Comparison of ENCODE assay signal across 8 cellular contexts in the genomic region with DNA sequence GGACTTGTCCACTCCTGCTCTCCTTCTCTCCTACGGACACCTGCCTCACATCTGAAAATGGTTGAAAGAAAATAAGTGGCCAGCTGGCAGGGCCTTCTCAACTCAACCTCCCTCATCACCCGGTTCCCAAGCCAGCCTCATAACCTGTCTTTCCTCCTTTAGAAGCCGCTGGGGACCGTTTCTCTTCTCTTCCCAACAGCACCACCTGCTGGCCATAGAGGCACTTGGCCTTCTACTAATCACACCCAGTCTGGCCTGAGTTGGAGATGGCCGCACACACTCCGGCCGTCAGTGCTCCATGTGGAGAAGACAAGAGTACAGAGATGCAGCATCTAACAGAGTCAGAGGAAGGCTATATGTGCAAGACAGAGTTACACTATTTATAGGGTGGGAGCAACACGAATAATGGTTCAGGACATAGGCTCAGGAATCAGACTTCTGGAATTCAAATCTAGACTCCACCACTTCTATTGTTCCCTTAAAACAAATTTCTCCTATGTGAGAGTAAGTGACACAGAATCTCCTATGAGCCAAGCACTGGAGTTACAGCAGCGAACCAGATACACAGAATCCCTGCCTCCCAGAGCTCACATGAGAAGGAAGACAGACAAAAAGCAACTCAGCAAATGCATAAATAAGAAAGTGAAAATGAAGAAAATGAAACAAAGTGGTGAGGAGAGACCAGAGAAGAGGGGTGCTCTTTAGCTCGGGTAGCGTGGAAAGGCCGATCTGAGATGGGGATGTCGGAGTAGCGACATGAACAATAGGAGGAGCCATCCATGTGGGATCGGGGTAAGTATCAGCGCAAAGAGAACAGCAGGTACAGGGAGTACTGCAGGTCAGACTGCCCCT. TPM values are rescaled to one million over a fixed set of nuclear protein-coding genes. Genes with fewer than 3 reads are reported as not detected.
DNase-seq lines count a peak whose midpoint lies in the region; ATAC-seq, FAIRE-seq and TF ChIP-seq lines count a peak whose summit lies in the region.
"Not testable (repeated sequence)": the region's sequence is repeated elsewhere in the genome, so short reads cannot be mapped to it uniquely, and the experiment has no call there.

No MANE protein-coding gene starts in this region.

- not testable (repeated sequence) for BruUV-seq in endothelial cell of umbilical vein (replicated peaks; lab: Mats Ljungman, UMichigan)

- dilution Hi-C loops in endothelial cell of umbilical vein (cut with MboI; ENCODE audit: extremely low pct_ligation_motif_present, low sequenced_read_pairs) = not testable (repeated sequence)

- H3K36me3 ChIP-seq in CD8-positive, alpha-beta memory T cell (ENCODE audit: insufficient read depth, low read length); KMS-11 (ENCODE audit: insufficient read depth); OCI-LY3 (replicated peaks; ENCODE audit: low read depth, low read length); endothelial cell of umbilical vein (ENCODE audit: control insufficient read depth in 2 of 2, extremely low read depth in 1 of 2, insufficient read depth in 2 of 2, low read length in 2 of 2); mesendoderm (ENCODE audit: control insufficient read depth, insufficient read depth, low read length): not testable (repeated sequence)

- not testable (repeated sequence) for H3K27ac Mint-ChIP-seq in CD8-positive, alpha-beta memory T cell

- H3K23ac ChIP-seq in mesendoderm (ENCODE audit: low read length) = not testable (repeated sequence)

- H3K27me3 ChIP-seq in CD8-positive, alpha-beta memory T cell (ENCODE audit: insufficient read depth, low read length, poor library complexity, severe bottlenecking); KMS-11 (ENCODE audit: insufficient read depth, low read depth); endothelial cell of umbilical vein (ENCODE audit: control insufficient read depth in 2 of 2, insufficient read depth in 2 of 2, low read length in 2 of 2); mesendoderm (ENCODE audit: insufficient read depth, low read length, poor library complexity): not testable (repeated sequence)
- H3K27me3 ChIP-seq in OCI-LY3 (ENCODE audit: low read depth, low read length) = peaks cover 78% of the 10 kb centered on the region

- not testable (repeated sequence) for TF ChIP-seq POLR2A in endothelial cell of umbilical vein (IDR thresholded peaks at IDR 0.05; ENCODE audit: low read depth, low read length)

- peak; percentile 96 for FAIRE-seq in endothelial cell of umbilical vein (lab: Jason Lieb, UNC)

- H2BK5ac ChIP-seq in mesendoderm (ENCODE audit: low read length) = not testable (repeated sequence)

- H4K8ac ChIP-seq in mesendoderm (ENCODE audit: low read depth, low read length) = not testable (repeated sequence)

- not testable (repeated sequence) for H3K79me1 ChIP-seq in mesendoderm (ENCODE audit: low read length)

- H3K27me3 Mint-ChIP-seq in CD8-positive, alpha-beta memory T cell = peaks cover 15 to 44% of the 10 kb centered on the region in 2 donors

- not testable (repeated sequence) for H3K79me2 ChIP-seq in KMS-11 (ENCODE audit: insufficient read depth, low read depth); OCI-LY3 (ENCODE audit: low read length); endothelial cell of umbilical vein (ENCODE audit: control insufficient read depth, insufficient read depth, low read length); mesendoderm (ENCODE audit: control insufficient read depth, insufficient read depth, low read length)

- no CpG with 5 or more reads among the region's 16 CpGs for WGBS in mesendoderm (ENCODE audit: extremely low coverage, insufficient coverage, low lambda C conversion rate)

- H3K9me3 ChIP-seq in CD8-positive, alpha-beta memory T cell (ENCODE audit: low read length); OCI-LY3 (ENCODE audit: insufficient read depth, low read length); endothelial cell of umbilical vein (replicated peaks; ENCODE audit: control insufficient read depth, insufficient read depth, low read length): not testable (repeated sequence)

- not testable (repeated sequence) for H3K18ac ChIP-seq in mesendoderm (ENCODE audit: low read length)

- not testable (repeated sequence) for H2BK15ac ChIP-seq in mesendoderm (replicated peaks; ENCODE audit: low read depth)

- peak overlapping the region; percentile 29; the same call in 1 of the 2 replicates for H3K9ac ChIP-seq in KMS-11
- not testable (repeated sequence) for H3K9ac ChIP-seq in OCI-LY3 (ENCODE audit: low read length); endothelial cell of umbilical vein (replicated peaks; ENCODE audit: extremely low read depth, insufficient read depth, low read length); mesendoderm (ENCODE audit: low read length)

- peak in 4 of 5 donors; percentile 9 to 29 (median 18) for DNase-seq in CD8-positive, alpha-beta memory T cell
- DNase-seq in activated CD8-positive, alpha-beta memory T cell treated with anti-CD3 and anti-CD28 coated beads, Interleukin-2, amount 50 U/mL, for 24 hours (ENCODE audit: extremely low read depth) = peak; percentile 12
- DNase-seq in endothelial cell of umbilical vein (ENCODE audit: low read depth, low spot score) = peak; percentile 48
- peak; percentile 71 for DNase-seq in mesendoderm
- peak; percentile 3 for DNase-seq in stimulated activated CD8-positive, alpha-beta memory T cell treated with anti-CD3 and anti-CD28 coated beads, Interleukin-12 subunit alpha, Interleukin-12 subunit beta, amount 100 ng/mL, for 4 hours (ENCODE audit: low read depth)

- H2AFZ ChIP-seq in KMS-11 (ENCODE audit: low read depth) = peak overlapping the region; percentile 83
- H2AFZ ChIP-seq in OCI-LY3 (ENCODE audit: low read depth, low read length); endothelial cell of umbilical vein (ENCODE audit: low read depth, low read length): not testable (repeated sequence)

- H3K56ac ChIP-seq in mesendoderm (ENCODE audit: low read length) = not testable (repeated sequence)

- intact Hi-C loops in endothelial cell of umbilical vein (cut with micrococcal nuclease) = loop anchor here (1.0 kb wide), 2 partner anchors 353 to 569 kb away; no protein-coding TSS in a partner anchor

- H2AK5ac ChIP-seq in mesendoderm (ENCODE audit: low read length) = not testable (repeated sequence)

- TF ChIP-seq CTCF in KMS-11 (conservative IDR thresholded peaks at IDR 0.05; ENCODE audit: low read depth, low read length) (peak; percentile 99), OCI-LY3 (IDR thresholded peaks at IDR 0.05; ENCODE audit: low read depth, low read length) (peak; percentile 64), endothelial cell of umbilical vein (IDR thresholded peaks at IDR 0.05; ENCODE audit: extremely low read depth in 1 of 2, insufficient read depth in 1 of 2, low read depth in 1 of 2, low read length in 2 of 2) (peak; percentile 51 to 62)

- not testable (repeated sequence) for H3K9me3 Mint-ChIP-seq in CD8-positive, alpha-beta memory T cell

- H2BK120ac ChIP-seq in mesendoderm (ENCODE audit: low read depth, low read length) = not testable (repeated sequence)

- not testable (repeated sequence) for H4K20me1 ChIP-seq in KMS-11 (ENCODE audit: insufficient read depth); OCI-LY3 (ENCODE audit: insufficient read depth, low read length); endothelial cell of umbilical vein (replicated peaks; ENCODE audit: control insufficient read depth, extremely low read depth, insufficient read depth, low read length)

- POLR2A ChIA-PET in CD8-positive, alpha-beta memory T cell (lab: Charles Lee); endothelial cell of umbilical vein (lab: Charles Lee): not testable (repeated sequence)

- not testable (repeated sequence) for H4K5ac ChIP-seq in mesendoderm (ENCODE audit: low read length)

- H3K36me3 Mint-ChIP-seq in CD8-positive, alpha-beta memory T cell = not testable (repeated sequence)

- H3K4me2 ChIP-seq in KMS-11 (peak overlapping the region; percentile 65), OCI-LY3 (ENCODE audit: low read length) (peak overlapping the region; percentile 25)
- H3K4me2 ChIP-seq in endothelial cell of umbilical vein (ENCODE audit: insufficient read depth, low read length); mesendoderm (ENCODE audit: low read length): not testable (repeated sequence)

- H3K4me1 ChIP-seq in CD8-positive, alpha-beta memory T cell (ENCODE audit: insufficient read depth, low read length); KMS-11 (ENCODE audit: low read depth, poor library complexity, severe bottlenecking); OCI-LY3 (ENCODE audit: low read length); endothelial cell of umbilical vein (ENCODE audit: control insufficient read depth, extremely low read depth, insufficient read depth, low read length); mesendoderm (ENCODE audit: control insufficient read depth, low read depth, low read length): not testable (repeated sequence)

- H3K4me3 Mint-ChIP-seq in CD8-positive, alpha-beta memory T cell = not testable (repeated sequence)

- peak; percentile 77 for ATAC-seq in GM21515 (IDR thresholded peaks at IDR 0.05; ENCODE audit: unreplicated experiment)

- H3K9me1 ChIP-seq in endothelial cell of umbilical vein (replicated peaks; ENCODE audit: control insufficient read depth, extremely low read depth, insufficient read depth, low read length) = not testable (repeated sequence)

- not testable (repeated sequence) for H3K4me1 Mint-ChIP-seq in CD8-positive, alpha-beta memory T cell

- not testable (repeated sequence) for H3K27ac ChIP-seq in CD8-positive, alpha-beta memory T cell (ENCODE audit: low read depth, low read length); KMS-11; OCI-LY3 (ENCODE audit: low read length); endothelial cell of umbilical vein (ENCODE audit: insufficient read depth, low read depth, low read length); mesendoderm (ENCODE audit: low read depth, low read length)

- H3K4me3 ChIP-seq in CD8-positive, alpha-beta memory T cell (ENCODE audit: low read length); OCI-LY3 (ENCODE audit: low read length); endothelial cell of umbilical vein (replicated peaks in 1 of 3; ENCODE audit: insufficient read depth in 1 of 3, low read depth in 1 of 3, low read length in 3 of 3); mesendoderm (ENCODE audit: low read length): not testable (repeated sequence)
- peak overlapping the region; percentile 97 for H3K4me3 ChIP-seq in KMS-11 (IDR thresholded peaks at IDR 0.05; ENCODE audit: insufficient read depth, low read depth, low read length)

- CTCF ChIA-PET in CD8-positive, alpha-beta memory T cell (lab: Charles Lee) = interaction anchor here (1.2 kb wide), 1 partner anchor 15 kb away, joined by 3 read pairs; no protein-coding TSS in a partner anchor
- CTCF ChIA-PET in endothelial cell of umbilical vein (lab: Charles Lee) = interaction anchor here (1.7 kb wide), 1 partner anchor 354 kb away, joined by 4 read pairs; no protein-coding TSS in a partner anchor

- H3K4ac ChIP-seq in mesendoderm (ENCODE audit: low read depth, low read length) = not testable (repeated sequence)

RNA-seq across cellular contexts. Expression of a gene that starts 5.9 kb away (rescaled TPM):
- not detected for total RNA-seq in CD8-positive, alpha-beta memory T cell
- polyA plus RNA-seq in CD8-positive, alpha-beta memory T cell = not detected
- total RNA-seq in endothelial cell of umbilical vein = not detected in 2 replicates
- not detected in 2 replicates for polyA plus RNA-seq in endothelial cell of umbilical vein
- not detected in 2 replicates for polyA plus RNA-seq in endothelial cell of umbilical vein (2011; cell fraction: cytosol; rRNA removed)
- not detected in 2 replicates for polyA plus RNA-seq in endothelial cell of umbilical vein (2011; cell fraction: nucleus; rRNA removed)
- polyA plus RNA-seq in endothelial cell of umbilical vein (2012) = not detected in 2 replicates
- not detected in 2 replicates for polyA minus RNA-seq in endothelial cell of umbilical vein
- polyA minus RNA-seq in endothelial cell of umbilical vein (2011; cell fraction: cytosol; rRNA and poly(A)+ RNA removed) = not detected
- polyA minus RNA-seq in endothelial cell of umbilical vein (2011; cell fraction: nucleus; rRNA and poly(A)+ RNA removed) = not detected in 2 replicates
- polyA plus RNA-seq in mesendoderm (2013, experiment 1 of 2) = 0.21 TPM
- 0.45 TPM for polyA plus RNA-seq in mesendoderm (2013, experiment 2 of 2)

RNA-seq across cellular contexts. Expression of a gene that starts 20.0 kb away (rescaled TPM):
- not detected for total RNA-seq in CD8-positive, alpha-beta memory T cell
- not detected for polyA plus RNA-seq in CD8-positive, alpha-beta memory T cell
- not detected in 2 replicates for total RNA-seq in endothelial cell of umbilical vein
- polyA plus RNA-seq in endothelial cell of umbilical vein = not detected in 2 replicates
- polyA plus RNA-seq in endothelial cell of umbilical vein (2011; cell fraction: cytosol; rRNA removed) = not detected in 2 replicates
- polyA plus RNA-seq in endothelial cell of umbilical vein (2011; cell fraction: nucleus; rRNA removed) = not detected in 2 replicates
- polyA plus RNA-seq in endothelial cell of umbilical vein (2012) = not detected in 2 replicates
- polyA minus RNA-seq in endothelial cell of umbilical vein = not detected in 2 replicates
- not detected for polyA minus RNA-seq in endothelial cell of umbilical vein (2011; cell fraction: cytosol; rRNA and poly(A)+ RNA removed)
- polyA minus RNA-seq in endothelial cell of umbilical vein (2011; cell fraction: nucleus; rRNA and poly(A)+ RNA removed) = not detected in 2 replicates
- polyA plus RNA-seq in mesendoderm (2013, experiment 1 of 2) = not detected
- polyA plus RNA-seq in mesendoderm (2013, experiment 2 of 2) = not detected

RNA-seq across cellular contexts. Expression of a gene that starts 36.2 kb away (rescaled TPM):
- total RNA-seq in CD8-positive, alpha-beta memory T cell = not detected
- polyA plus RNA-seq in CD8-positive, alpha-beta memory T cell = not detected
- total RNA-seq in endothelial cell of umbilical vein = not detected in 2 replicates
- not detected in 2 replicates for polyA plus RNA-seq in endothelial cell of umbilical vein
- polyA plus RNA-seq in endothelial cell of umbilical vein (2011; cell fraction: cytosol; rRNA removed) = not detected in 2 replicates
- not detected in 2 replicates for polyA plus RNA-seq in endothelial cell of umbilical vein (2011; cell fraction: nucleus; rRNA removed)
- not detected in 2 replicates for polyA plus RNA-seq in endothelial cell of umbilical vein (2012)
- polyA minus RNA-seq in endothelial cell of umbilical vein = not detected in 2 replicates
- polyA minus RNA-seq in endothelial cell of umbilical vein (2011; cell fraction: cytosol; rRNA and poly(A)+ RNA removed) = not detected
- not detected in 2 replicates for polyA minus RNA-seq in endothelial cell of umbilical vein (2011; cell fraction: nucleus; rRNA and poly(A)+ RNA removed)
- polyA plus RNA-seq in mesendoderm (2013, experiment 1 of 2) = 0.06 TPM
- polyA plus RNA-seq in mesendoderm (2013, experiment 2 of 2) = 0.06 TPM

Comparison
In these comparisons a context has a peak if more than half of its experiments do, and no peak if none do; other contexts are left out.
1. DNase-seq: peak in every context shown above with its lines; median percentile 71 in mesendoderm; 48 in endothelial cell of umbilical vein; 18 in CD8-positive, alpha-beta memory T cell; 12 in activated CD8-positive, alpha-beta memory T cell treated with anti-CD3 and anti-CD28 coated beads, Interleukin-2, amount 50 U/mL, for 24 hours; 3 in stimulated activated CD8-positive, alpha-beta memory T cell treated with anti-CD3 and anti-CD28 coated beads, Interleukin-12 subunit alpha, Interleukin-12 subunit beta, amount 100 ng/mL, for 4 hours.